ENCODE assay signal across 1 cellular context in the genomic region with DNA sequence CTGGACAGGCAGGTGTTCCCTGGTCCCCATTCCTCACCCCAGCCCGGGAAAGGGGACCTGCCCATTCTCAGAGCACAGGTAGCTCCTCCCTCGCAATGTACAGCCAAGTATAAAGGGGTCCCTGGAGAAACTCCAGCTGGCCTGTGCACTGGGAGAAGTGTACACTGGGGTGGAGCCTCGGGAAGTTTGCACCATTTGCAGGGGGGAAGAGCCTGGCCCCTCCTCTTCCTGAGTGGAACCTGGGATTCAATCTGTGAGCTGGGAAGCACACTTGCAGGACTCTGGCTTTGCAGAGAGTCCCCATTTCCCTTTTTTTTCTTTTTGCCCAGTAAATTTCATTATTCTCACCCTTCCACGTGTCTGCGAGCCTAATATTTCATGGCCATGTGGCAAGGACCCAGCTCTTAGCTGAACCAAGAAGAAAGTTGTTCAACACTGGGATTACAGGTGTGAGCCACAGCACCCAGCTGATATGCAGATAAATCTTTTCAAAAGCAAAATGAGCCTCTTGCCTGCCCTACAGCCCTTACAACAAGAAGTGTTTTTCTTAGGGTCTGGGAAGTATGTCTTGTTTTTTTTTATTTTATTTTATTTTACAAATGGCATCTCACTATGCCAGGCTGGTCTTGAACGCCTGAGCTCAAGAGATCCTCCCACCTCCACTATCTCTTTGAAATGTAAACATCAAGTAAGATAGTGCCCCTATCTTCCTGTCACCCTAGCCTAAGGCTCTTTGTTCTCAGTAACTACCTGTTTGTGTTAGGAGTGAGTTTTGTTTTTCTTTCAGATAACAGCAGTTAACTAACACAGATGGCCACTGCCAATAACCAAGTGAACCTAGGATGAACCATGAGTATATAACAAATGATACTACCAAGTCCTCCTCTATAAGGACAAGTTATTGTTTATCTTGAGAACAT.
TF ChIP-seq lines count a peak whose summit lies in the region.

No MANE protein-coding gene starts in this region.

TF ChIP-seq in HEK293, 187 proteins besides CTCF, POLR2A, EP300 and RAD21 (continued from another document):
- TF ChIP-seq, protein P1, sequence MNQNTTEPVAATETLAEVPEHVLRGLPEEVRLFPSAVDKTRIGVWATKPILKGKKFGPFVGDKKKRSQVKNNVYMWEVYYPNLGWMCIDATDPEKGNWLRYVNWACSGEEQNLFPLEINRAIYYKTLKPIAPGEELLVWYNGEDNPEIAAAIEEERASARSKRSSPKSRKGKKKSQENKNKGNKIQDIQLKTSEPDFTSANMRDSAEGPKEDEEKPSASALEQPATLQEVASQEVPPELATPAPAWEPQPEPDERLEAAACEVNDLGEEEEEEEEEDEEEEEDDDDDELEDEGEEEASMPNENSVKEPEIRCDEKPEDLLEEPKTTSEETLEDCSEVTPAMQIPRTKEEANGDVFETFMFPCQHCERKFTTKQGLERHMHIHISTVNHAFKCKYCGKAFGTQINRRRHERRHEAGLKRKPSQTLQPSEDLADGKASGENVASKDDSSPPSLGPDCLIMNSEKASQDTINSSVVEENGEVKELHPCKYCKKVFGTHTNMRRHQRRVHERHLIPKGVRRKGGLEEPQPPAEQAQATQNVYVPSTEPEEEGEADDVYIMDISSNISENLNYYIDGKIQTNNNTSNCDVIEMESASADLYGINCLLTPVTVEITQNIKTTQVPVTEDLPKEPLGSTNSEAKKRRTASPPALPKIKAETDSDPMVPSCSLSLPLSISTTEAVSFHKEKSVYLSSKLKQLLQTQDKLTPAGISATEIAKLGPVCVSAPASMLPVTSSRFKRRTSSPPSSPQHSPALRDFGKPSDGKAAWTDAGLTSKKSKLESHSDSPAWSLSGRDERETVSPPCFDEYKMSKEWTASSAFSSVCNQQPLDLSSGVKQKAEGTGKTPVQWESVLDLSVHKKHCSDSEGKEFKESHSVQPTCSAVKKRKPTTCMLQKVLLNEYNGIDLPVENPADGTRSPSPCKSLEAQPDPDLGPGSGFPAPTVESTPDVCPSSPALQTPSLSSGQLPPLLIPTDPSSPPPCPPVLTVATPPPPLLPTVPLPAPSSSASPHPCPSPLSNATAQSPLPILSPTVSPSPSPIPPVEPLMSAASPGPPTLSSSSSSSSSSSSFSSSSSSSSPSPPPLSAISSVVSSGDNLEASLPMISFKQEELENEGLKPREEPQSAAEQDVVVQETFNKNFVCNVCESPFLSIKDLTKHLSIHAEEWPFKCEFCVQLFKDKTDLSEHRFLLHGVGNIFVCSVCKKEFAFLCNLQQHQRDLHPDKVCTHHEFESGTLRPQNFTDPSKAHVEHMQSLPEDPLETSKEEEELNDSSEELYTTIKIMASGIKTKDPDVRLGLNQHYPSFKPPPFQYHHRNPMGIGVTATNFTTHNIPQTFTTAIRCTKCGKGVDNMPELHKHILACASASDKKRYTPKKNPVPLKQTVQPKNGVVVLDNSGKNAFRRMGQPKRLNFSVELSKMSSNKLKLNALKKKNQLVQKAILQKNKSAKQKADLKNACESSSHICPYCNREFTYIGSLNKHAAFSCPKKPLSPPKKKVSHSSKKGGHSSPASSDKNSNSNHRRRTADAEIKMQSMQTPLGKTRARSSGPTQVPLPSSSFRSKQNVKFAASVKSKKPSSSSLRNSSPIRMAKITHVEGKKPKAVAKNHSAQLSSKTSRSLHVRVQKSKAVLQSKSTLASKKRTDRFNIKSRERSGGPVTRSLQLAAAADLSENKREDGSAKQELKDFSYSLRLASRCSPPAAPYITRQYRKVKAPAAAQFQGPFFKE (tag by site-specific recombination; IDR thresholded peaks at IDR 0.05; ENCODE audit: borderline replicate concordance), result no peak
- TF ChIP-seq OSR2 (tag by site-specific recombination; IDR thresholded peaks at IDR 0.05) (peak; percentile 52), ZNF701 (tag by site-specific recombination; IDR thresholded peaks at IDR 0.05) (no peak), ZNF747 (tag by site-specific recombination; IDR thresholded peaks at IDR 0.05) (no peak), ZNF571 (tag by site-specific recombination; IDR thresholded peaks at IDR 0.05) (no peak), ZNF585B (tag by site-specific recombination; IDR thresholded peaks at IDR 0.05) (no peak), TRIM28 (IDR thresholded peaks at IDR 0.05; ENCODE audit: borderline replicate concordance, low read length) (no peak; the same call in 1 of the 2 replicates)
- TF ChIP-seq, protein P2, sequence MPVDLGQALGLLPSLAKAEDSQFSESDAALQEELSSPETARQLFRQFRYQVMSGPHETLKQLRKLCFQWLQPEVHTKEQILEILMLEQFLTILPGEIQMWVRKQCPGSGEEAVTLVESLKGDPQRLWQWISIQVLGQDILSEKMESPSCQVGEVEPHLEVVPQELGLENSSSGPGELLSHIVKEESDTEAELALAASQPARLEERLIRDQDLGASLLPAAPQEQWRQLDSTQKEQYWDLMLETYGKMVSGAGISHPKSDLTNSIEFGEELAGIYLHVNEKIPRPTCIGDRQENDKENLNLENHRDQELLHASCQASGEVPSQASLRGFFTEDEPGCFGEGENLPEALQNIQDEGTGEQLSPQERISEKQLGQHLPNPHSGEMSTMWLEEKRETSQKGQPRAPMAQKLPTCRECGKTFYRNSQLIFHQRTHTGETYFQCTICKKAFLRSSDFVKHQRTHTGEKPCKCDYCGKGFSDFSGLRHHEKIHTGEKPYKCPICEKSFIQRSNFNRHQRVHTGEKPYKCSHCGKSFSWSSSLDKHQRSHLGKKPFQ (tag by site-specific recombination; IDR thresholded peaks at IDR 0.05), result no peak; the same call in 1 of the 2 replicates
